1 cellular context compared by ENCODE assay signal in the genomic region with DNA sequence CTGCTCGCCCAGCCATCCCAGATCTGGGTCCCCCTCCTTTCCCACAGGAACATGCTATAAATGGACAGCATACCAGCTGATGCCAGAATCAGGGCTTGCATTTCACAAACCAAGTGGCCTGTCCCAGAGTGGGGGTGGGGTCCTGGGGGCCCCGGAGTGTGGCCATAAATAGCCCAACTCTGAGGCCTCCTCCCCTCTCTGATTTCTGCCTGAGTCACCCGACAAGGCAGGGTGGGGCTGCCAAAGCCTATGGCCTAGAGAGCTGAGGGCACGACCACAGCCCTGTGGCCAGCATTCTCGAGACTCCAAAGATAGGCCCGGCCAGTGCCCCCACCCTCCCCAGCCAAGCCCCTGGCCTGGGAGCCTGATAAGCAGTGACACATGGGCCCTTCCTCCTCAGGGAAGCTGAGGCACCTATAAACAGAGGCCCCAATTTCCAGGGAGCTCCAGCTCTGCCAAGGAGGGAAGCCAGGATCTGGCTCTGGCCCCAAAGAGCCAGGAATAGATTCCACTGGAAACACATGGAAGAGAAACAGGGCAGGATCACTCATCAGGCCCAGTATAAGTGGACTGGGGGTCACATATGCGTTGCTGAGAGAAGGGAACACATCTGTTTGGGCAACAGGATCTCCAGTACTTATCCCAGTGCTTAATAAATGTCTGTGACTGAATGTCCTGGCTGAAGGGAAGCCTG.
A peak's percentile ranks its signal among the peaks of the same experiment; 100 is the strongest.
TF ChIP-seq lines count a peak whose summit lies in the region.

No MANE protein-coding gene starts in this region.

TF ChIP-seq in K562, 482 proteins besides CTCF, POLR2A, EP300 and RAD21 (continued from another document and continues in another):
- TF ChIP-seq, protein P1, sequence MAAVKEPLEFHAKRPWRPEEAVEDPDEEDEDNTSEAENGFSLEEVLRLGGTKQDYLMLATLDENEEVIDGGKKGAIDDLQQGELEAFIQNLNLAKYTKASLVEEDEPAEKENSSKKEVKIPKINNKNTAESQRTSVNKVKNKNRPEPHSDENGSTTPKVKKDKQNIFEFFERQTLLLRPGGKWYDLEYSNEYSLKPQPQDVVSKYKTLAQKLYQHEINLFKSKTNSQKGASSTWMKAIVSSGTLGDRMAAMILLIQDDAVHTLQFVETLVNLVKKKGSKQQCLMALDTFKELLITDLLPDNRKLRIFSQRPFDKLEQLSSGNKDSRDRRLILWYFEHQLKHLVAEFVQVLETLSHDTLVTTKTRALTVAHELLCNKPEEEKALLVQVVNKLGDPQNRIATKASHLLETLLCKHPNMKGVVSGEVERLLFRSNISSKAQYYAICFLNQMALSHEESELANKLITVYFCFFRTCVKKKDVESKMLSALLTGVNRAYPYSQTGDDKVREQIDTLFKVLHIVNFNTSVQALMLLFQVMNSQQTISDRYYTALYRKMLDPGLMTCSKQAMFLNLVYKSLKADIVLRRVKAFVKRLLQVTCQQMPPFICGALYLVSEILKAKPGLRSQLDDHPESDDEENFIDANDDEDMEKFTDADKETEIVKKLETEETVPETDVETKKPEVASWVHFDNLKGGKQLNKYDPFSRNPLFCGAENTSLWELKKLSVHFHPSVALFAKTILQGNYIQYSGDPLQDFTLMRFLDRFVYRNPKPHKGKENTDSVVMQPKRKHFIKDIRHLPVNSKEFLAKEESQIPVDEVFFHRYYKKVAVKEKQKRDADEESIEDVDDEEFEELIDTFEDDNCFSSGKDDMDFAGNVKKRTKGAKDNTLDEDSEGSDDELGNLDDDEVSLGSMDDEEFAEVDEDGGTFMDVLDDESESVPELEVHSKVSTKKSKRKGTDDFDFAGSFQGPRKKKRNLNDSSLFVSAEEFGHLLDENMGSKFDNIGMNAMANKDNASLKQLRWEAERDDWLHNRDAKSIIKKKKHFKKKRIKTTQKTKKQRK (IDR thresholded peaks at IDR 0.05; ENCODE audit: borderline replicate concordance, low read depth, low read length): no peak
- TF ChIP-seq PCBP2 (IDR thresholded peaks at IDR 0.05; ENCODE audit: low read depth, low read length, poor library complexity, severe bottlenecking) (no peak), ZNF184 (CRISPR knock-in tag; IDR thresholded peaks at IDR 0.05) (no peak), KDM2B (CRISPR knock-in tag; IDR thresholded peaks at IDR 0.05) (no peak), KDM1A (IDR thresholded peaks at IDR 0.05) (peak; percentile 61 to 69; a peak in 3 of 4 replicates), HMGN3 (IDR thresholded peaks at IDR 0.05; ENCODE audit: borderline replicate concordance, extremely low read depth, insufficient read length, low read depth, low read length) (no peak), ZNF77 (CRISPR knock-in tag; IDR thresholded peaks at IDR 0.05) (no peak), ELF2 (CRISPR knock-in tag; IDR thresholded peaks at IDR 0.05) (no peak), ZFP30 (CRISPR knock-in tag; IDR thresholded peaks at IDR 0.05; ENCODE audit: borderline replicate concordance) (no peak), ZNF584 (CRISPR knock-in tag; IDR thresholded peaks at IDR 0.05; ENCODE audit: low read depth) (no peak), KLF16 (IDR thresholded peaks at IDR 0.05) (no peak), BRCA1 (IDR thresholded peaks at IDR 0.05) (no peak), BRCA1 (CRISPR knock-in tag; IDR thresholded peaks at IDR 0.05) (no peak), MEF2D (tag; conservative IDR thresholded peaks at IDR 0.05; ENCODE audit: low read depth) (peak; percentile 86), ZNF561 (CRISPR knock-in tag; conservative IDR thresholded peaks at IDR 0.05) (no peak), BRF1 (IDR thresholded peaks at IDR 0.05; ENCODE audit: borderline replicate concordance, extremely low read depth, insufficient read length) (no peak), NR2C2 (CRISPR knock-in tag; IDR thresholded peaks at IDR 0.05) (no peak), NR2C2 (tag; IDR thresholded peaks at IDR 0.05) (no peak), ARID2 (IDR thresholded peaks at IDR 0.05) (no peak), SRSF1 (IDR thresholded peaks at IDR 0.05; ENCODE audit: low read depth, low read length) (no peak), DACH1 (IDR thresholded peaks at IDR 0.05; ENCODE audit: partially characterized antibody) (no peak), TCF7L2 (IDR thresholded peaks at IDR 0.05; ENCODE audit: low read depth, low read length) (no peak), EZH2 (IDR thresholded peaks at IDR 0.05; ENCODE audit: borderline replicate concordance, low read depth, low read length) (no peak), HLTF (IDR thresholded peaks at IDR 0.05) (no peak), ZNF140 (CRISPR knock-in tag; IDR thresholded peaks at IDR 0.05) (no peak), ZNF212 (CRISPR knock-in tag; IDR thresholded peaks at IDR 0.05) (no peak), RBM22 (IDR thresholded peaks at IDR 0.05; ENCODE audit: low read depth, low read length, poor library complexity, severe bottlenecking) (no peak), KLF13 (tag; IDR thresholded peaks at IDR 0.05; ENCODE audit: borderline replicate concordance, low read depth) (no peak), IFI16 (CRISPR knock-in tag; IDR thresholded peaks at IDR 0.05) (no peak), ZNF436 (CRISPR knock-in tag; IDR thresholded peaks at IDR 0.05) (no peak), FIP1L1 (IDR thresholded peaks at IDR 0.05; ENCODE audit: low read depth, low read length, poor library complexity, severe bottlenecking) (no peak), ZNF282 (CRISPR knock-in tag; IDR thresholded peaks at IDR 0.05) (no peak), COPS2 (conservative IDR thresholded peaks at IDR 0.05) (no peak), ZBED1 (IDR thresholded peaks at IDR 0.05) (no peak)
- TF ChIP-seq, protein P2, sequence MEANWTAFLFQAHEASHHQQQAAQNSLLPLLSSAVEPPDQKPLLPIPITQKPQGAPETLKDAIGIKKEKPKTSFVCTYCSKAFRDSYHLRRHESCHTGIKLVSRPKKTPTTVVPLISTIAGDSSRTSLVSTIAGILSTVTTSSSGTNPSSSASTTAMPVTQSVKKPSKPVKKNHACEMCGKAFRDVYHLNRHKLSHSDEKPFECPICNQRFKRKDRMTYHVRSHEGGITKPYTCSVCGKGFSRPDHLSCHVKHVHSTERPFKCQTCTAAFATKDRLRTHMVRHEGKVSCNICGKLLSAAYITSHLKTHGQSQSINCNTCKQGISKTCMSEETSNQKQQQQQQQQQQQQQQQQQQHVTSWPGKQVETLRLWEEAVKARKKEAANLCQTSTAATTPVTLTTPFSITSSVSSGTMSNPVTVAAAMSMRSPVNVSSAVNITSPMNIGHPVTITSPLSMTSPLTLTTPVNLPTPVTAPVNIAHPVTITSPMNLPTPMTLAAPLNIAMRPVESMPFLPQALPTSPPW (CRISPR knock-in tag; IDR thresholded peaks at IDR 0.05): peak; percentile 80
- TF ChIP-seq, protein P3, sequence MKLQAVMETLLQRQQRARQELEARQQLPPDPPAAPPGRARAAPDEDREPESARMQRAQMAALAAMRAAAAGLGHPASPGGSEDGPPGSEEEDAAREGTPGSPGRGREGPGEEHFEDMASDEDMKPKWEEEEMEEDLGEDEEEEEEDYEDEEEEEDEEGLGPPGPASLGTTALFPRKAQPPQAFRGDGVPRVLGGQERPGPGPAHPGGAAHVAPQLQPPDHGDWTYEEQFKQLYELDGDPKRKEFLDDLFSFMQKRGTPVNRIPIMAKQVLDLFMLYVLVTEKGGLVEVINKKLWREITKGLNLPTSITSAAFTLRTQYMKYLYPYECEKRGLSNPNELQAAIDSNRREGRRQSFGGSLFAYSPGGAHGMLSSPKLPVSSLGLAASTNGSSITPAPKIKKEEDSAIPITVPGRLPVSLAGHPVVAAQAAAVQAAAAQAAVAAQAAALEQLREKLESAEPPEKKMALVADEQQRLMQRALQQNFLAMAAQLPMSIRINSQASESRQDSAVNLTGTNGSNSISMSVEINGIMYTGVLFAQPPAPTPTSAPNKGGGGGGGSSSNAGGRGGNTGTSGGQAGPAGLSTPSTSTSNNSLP (IDR thresholded peaks at IDR 0.05; ENCODE audit: borderline replicate concordance, low read depth, low read length): no peak
- TF ChIP-seq, protein P4, sequence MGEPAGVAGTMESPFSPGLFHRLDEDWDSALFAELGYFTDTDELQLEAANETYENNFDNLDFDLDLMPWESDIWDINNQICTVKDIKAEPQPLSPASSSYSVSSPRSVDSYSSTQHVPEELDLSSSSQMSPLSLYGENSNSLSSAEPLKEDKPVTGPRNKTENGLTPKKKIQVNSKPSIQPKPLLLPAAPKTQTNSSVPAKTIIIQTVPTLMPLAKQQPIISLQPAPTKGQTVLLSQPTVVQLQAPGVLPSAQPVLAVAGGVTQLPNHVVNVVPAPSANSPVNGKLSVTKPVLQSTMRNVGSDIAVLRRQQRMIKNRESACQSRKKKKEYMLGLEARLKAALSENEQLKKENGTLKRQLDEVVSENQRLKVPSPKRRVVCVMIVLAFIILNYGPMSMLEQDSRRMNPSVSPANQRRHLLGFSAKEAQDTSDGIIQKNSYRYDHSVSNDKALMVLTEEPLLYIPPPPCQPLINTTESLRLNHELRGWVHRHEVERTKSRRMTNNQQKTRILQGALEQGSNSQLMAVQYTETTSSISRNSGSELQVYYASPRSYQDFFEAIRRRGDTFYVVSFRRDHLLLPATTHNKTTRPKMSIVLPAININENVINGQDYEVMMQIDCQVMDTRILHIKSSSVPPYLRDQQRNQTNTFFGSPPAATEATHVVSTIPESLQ (CRISPR knock-in tag; IDR thresholded peaks at IDR 0.05): no peak
- TF ChIP-seq, protein P5, sequence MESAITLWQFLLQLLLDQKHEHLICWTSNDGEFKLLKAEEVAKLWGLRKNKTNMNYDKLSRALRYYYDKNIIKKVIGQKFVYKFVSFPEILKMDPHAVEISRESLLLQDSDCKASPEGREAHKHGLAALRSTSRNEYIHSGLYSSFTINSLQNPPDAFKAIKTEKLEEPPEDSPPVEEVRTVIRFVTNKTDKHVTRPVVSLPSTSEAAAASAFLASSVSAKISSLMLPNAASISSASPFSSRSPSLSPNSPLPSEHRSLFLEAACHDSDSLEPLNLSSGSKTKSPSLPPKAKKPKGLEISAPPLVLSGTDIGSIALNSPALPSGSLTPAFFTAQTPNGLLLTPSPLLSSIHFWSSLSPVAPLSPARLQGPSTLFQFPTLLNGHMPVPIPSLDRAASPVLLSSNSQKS (CRISPR knock-in tag; IDR thresholded peaks at IDR 0.05): no peak
- TF ChIP-seq, protein P6, sequence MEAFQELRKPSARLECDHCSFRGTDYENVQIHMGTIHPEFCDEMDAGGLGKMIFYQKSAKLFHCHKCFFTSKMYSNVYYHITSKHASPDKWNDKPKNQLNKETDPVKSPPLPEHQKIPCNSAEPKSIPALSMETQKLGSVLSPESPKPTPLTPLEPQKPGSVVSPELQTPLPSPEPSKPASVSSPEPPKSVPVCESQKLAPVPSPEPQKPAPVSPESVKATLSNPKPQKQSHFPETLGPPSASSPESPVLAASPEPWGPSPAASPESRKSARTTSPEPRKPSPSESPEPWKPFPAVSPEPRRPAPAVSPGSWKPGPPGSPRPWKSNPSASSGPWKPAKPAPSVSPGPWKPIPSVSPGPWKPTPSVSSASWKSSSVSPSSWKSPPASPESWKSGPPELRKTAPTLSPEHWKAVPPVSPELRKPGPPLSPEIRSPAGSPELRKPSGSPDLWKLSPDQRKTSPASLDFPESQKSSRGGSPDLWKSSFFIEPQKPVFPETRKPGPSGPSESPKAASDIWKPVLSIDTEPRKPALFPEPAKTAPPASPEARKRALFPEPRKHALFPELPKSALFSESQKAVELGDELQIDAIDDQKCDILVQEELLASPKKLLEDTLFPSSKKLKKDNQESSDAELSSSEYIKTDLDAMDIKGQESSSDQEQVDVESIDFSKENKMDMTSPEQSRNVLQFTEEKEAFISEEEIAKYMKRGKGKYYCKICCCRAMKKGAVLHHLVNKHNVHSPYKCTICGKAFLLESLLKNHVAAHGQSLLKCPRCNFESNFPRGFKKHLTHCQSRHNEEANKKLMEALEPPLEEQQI (IDR thresholded peaks at IDR 0.05): no peak
- TF ChIP-seq, protein P7, sequence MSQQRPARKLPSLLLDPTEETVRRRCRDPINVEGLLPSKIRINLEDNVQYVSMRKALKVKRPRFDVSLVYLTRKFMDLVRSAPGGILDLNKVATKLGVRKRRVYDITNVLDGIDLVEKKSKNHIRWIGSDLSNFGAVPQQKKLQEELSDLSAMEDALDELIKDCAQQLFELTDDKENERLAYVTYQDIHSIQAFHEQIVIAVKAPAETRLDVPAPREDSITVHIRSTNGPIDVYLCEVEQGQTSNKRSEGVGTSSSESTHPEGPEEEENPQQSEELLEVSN (IDR thresholded peaks at IDR 0.05; ENCODE audit: borderline replicate concordance in 1 of 2, extremely low read depth in 1 of 2, insufficient read depth in 1 of 2, insufficient read length in 1 of 2, low read depth in 1 of 2, low read length in 1 of 2, poor library complexity in 1 of 2, severe bottlenecking in 1 of 2): no peak
- TF ChIP-seq, protein P8, sequence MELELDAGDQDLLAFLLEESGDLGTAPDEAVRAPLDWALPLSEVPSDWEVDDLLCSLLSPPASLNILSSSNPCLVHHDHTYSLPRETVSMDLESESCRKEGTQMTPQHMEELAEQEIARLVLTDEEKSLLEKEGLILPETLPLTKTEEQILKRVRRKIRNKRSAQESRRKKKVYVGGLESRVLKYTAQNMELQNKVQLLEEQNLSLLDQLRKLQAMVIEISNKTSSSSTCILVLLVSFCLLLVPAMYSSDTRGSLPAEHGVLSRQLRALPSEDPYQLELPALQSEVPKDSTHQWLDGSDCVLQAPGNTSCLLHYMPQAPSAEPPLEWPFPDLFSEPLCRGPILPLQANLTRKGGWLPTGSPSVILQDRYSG (tag; conservative IDR thresholded peaks at IDR 0.05; ENCODE audit: low read depth): no peak
- TF ChIP-seq, protein P9, sequence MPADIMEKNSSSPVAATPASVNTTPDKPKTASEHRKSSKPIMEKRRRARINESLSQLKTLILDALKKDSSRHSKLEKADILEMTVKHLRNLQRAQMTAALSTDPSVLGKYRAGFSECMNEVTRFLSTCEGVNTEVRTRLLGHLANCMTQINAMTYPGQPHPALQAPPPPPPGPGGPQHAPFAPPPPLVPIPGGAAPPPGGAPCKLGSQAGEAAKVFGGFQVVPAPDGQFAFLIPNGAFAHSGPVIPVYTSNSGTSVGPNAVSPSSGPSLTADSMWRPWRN (IDR thresholded peaks at IDR 0.05; ENCODE audit: low read depth): no peak
